19 cellular contexts compared by ENCODE assay signal in the genomic region with DNA sequence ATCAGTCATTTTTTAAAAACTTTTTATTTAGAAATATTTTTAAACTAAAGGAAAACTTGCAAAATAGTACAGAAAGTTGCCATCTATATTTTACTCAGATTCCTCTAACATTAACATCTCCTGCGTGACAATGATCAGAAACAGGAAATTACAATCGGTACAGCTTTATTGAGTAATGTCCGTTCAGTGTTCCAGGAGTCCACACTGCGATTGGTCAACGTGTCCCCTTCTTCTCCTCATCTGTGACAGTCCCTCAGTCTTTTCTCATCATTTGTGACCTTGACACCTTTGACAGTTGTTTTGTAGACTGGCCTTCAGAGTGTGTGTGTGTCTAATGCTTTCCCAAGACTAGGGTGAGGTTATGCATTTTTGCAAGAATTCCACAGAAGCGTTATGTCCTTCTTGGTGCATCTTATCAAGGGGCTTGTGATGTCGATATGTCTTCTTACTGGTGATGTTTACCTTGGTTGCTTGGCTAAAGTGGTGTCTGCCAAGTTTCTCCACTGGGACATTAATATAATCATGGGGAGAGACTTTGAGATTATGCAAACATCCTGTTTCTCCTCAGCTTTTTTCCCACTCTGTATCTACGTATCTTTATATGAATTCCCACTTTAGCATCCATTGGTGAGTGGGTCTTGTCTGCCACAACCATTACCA.
DNase-seq lines count a peak whose midpoint lies in the region; TF ChIP-seq lines count a peak whose summit lies in the region.
"Had no signal": no experiment of that assay in that cellular context is flagged by ENCODE, and none has a peak within 500 bp of the region (broad histone marks: within the 10 kb centered on the region; RNA-seq: fewer than 3 reads in every experiment).

No MANE protein-coding gene starts in this region.

- in situ Hi-C loops in GM13976 (cut with MboI; ENCODE audit: low sequenced_read_pairs, unreplicated experiment), result no loop called here

- DNase-seq in SKM-1 treated with dmso at 0.1 percent for 144 hours (lab: John Stamatoyannopoulos, UW; ENCODE audit: unreplicated experiment), result peak; percentile 31
- DNase-seq in SKM-1 (lab: John Stamatoyannopoulos, UW; ENCODE audit: unreplicated experiment), result no peak
- DNase-seq in amniotic epithelial cell (ENCODE audit: low read depth), result peak; percentile 81
- peak; percentile 79 for DNase-seq in fibroblast of pulmonary artery (ENCODE audit: low read depth)
- no peak for DNase-seq in GM13976 (ENCODE audit: low spot score)
- no peak for DNase-seq in NCI-H69 (lab: John Stamatoyannopoulos, UW)
- DNase-seq in activated CD8-positive, alpha-beta memory T cell treated with anti-CD3 and anti-CD28 coated beads, Interleukin-2, amount 50 U/mL, for 48 hours, result no peak
- DNase-seq: Calu3; CD8-positive, alpha-beta T cell; GF-D8; IMR-90; Karpas-422; NCI-H1105; NCI-H1694 treated with DMSO at 0.1 percent for 48 hours; NCI-H2107; NCI-H510A; NCI-H774 had no signal

- H3K4me3 ChIP-seq in fibroblast of pulmonary artery (replicated peaks; ENCODE audit: low read depth, low read length), result no peak overlapping the region
- H3K4me3 ChIP-seq: A549, BLaER1 had no signal

- TF ChIP-seq CTCF in fibroblast of pulmonary artery (IDR thresholded peaks at IDR 0.05; ENCODE audit: low read length, missing control alignments) (no peak), GM13976 (IDR thresholded peaks at IDR 0.05; ENCODE audit: borderline replicate concordance, control extremely low read depth, extremely low read depth, insufficient read depth, missing control alignments) (no peak)

Comparison
In these comparisons a context has a peak if more than half of its experiments do, and no peak if none do; other contexts are left out.
1. DNase-seq: peak in SKM-1 treated with dmso at 0.1 percent for 144 hours (single experiment), amniotic epithelial cell (single experiment) and fibroblast of pulmonary artery (single experiment); none in SKM-1 (single experiment), GM13976 (single experiment), NCI-H69 (single experiment) and activated CD8-positive, alpha-beta memory T cell treated with anti-CD3 and anti-CD28 coated beads, Interleukin-2, amount 50 U/mL, for 48 hours (single experiment).